In the genomic region with DNA sequence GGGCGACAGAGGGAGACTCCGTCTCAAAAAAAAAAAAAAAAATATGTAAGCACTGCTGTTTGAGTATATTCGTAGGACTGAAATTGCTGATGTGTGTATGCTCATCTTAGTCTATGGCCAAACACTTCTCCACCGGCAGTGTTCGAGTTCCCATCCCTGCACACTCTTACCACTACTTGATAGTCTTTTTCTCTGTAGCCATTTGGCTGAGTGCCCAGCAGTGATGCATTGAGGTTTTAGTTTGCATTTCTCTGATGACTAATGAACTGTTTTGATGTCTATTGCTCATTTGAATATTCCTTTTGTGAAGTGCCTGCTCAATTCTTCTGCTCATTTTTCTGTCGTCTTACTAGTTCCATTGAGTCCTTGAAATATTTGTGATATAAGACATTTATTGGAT, we compare ENCODE assay signal across 1 cellular context.
TF ChIP-seq lines count a peak whose summit lies in the region.

No MANE protein-coding gene starts in this region.

TF ChIP-seq in K562, 482 proteins besides CTCF, POLR2A, EP300 and RAD21 (continued from another document and continues in another):
- TF ChIP-seq, protein P1, sequence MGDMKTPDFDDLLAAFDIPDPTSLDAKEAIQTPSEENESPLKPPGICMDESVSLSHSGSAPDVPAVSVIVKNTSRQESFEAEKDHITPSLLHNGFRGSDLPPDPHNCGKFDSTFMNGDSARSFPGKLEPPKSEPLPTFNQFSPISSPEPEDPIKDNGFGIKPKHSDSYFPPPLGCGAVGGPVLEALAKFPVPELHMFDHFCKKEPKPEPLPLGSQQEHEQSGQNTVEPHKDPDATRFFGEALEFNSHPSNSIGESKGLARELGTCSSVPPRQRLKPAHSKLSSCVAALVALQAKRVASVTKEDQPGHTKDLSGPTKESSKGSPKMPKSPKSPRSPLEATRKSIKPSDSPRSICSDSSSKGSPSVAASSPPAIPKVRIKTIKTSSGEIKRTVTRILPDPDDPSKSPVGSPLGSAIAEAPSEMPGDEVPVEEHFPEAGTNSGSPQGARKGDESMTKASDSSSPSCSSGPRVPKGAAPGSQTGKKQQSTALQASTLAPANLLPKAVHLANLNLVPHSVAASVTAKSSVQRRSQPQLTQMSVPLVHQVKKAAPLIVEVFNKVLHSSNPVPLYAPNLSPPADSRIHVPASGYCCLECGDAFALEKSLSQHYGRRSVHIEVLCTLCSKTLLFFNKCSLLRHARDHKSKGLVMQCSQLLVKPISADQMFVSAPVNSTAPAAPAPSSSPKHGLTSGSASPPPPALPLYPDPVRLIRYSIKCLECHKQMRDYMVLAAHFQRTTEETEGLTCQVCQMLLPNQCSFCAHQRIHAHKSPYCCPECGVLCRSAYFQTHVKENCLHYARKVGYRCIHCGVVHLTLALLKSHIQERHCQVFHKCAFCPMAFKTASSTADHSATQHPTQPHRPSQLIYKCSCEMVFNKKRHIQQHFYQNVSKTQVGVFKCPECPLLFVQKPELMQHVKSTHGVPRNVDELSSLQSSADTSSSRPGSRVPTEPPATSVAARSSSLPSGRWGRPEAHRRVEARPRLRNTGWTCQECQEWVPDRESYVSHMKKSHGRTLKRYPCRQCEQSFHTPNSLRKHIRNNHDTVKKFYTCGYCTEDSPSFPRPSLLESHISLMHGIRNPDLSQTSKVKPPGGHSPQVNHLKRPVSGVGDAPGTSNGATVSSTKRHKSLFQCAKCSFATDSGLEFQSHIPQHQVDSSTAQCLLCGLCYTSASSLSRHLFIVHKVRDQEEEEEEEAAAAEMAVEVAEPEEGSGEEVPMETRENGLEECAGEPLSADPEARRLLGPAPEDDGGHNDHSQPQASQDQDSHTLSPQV (IDR thresholded peaks at IDR 0.05) = no peak
- TF ChIP-seq, protein P2, sequence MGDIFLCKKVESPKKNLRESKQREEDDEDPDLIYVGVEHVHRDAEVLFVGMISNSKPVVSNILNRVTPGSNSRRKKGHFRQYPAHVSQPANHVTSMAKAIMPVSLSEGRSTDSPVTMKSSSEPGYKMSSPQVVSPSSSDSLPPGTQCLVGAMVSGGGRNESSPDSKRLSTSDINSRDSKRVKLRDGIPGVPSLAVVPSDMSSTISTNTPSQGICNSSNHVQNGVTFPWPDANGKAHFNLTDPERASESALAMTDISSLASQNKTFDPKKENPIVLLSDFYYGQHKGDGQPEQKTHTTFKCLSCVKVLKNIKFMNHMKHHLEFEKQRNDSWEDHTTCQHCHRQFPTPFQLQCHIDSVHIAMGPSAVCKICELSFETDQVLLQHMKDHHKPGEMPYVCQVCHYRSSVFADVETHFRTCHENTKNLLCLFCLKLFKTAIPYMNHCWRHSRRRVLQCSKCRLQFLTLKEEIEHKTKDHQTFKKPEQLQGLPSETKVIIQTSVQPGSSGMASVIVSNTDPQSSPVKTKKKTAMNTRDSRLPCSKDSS (IDR thresholded peaks at IDR 0.05; ENCODE audit: low read depth, partially characterized antibody) = no peak
- no peak for TF ChIP-seq BRF1 (IDR thresholded peaks at IDR 0.05; ENCODE audit: borderline replicate concordance, extremely low read depth, insufficient read length)
- TF ChIP-seq, protein P3, sequence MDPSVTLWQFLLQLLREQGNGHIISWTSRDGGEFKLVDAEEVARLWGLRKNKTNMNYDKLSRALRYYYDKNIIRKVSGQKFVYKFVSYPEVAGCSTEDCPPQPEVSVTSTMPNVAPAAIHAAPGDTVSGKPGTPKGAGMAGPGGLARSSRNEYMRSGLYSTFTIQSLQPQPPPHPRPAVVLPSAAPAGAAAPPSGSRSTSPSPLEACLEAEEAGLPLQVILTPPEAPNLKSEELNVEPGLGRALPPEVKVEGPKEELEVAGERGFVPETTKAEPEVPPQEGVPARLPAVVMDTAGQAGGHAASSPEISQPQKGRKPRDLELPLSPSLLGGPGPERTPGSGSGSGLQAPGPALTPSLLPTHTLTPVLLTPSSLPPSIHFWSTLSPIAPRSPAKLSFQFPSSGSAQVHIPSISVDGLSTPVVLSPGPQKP (CRISPR knock-in tag; IDR thresholded peaks at IDR 0.05) = no peak
- TF ChIP-seq, protein P4, sequence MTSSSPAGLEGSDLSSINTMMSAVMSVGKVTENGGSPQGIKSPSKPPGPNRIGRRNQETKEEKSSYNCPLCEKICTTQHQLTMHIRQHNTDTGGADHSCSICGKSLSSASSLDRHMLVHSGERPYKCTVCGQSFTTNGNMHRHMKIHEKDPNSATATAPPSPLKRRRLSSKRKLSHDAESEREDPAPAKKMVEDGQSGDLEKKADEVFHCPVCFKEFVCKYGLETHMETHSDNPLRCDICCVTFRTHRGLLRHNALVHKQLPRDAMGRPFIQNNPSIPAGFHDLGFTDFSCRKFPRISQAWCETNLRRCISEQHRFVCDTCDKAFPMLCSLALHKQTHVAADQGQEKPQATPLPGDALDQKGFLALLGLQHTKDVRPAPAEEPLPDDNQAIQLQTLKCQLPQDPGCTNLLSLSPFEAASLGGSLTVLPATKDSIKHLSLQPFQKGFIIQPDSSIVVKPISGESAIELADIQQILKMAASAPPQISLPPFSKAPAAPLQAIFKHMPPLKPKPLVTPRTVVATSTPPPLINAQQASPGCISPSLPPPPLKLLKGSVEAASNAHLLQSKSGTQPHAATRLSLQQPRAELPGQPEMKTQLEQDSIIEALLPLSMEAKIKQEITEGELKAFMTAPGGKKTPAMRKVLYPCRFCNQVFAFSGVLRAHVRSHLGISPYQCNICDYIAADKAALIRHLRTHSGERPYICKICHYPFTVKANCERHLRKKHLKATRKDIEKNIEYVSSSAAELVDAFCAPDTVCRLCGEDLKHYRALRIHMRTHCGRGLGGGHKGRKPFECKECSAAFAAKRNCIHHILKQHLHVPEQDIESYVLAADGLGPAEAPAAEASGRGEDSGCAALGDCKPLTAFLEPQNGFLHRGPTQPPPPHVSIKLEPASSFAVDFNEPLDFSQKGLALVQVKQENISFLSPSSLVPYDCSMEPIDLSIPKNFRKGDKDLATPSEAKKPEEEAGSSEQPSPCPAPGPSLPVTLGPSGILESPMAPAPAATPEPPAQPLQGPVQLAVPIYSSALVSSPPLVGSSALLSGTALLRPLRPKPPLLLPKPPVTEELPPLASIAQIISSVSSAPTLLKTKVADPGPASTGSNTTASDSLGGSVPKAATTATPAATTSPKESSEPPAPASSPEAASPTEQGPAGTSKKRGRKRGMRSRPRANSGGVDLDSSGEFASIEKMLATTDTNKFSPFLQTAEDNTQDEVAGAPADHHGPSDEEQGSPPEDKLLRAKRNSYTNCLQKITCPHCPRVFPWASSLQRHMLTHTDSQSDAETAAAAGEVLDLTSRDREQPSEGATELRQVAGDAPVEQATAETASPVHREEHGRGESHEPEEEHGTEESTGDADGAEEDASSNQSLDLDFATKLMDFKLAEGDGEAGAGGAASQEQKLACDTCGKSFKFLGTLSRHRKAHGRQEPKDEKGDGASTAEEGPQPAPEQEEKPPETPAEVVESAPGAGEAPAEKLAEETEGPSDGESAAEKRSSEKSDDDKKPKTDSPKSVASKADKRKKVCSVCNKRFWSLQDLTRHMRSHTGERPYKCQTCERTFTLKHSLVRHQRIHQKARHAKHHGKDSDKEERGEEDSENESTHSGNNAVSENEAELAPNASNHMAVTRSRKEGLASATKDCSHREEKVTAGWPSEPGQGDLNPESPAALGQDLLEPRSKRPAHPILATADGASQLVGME (CRISPR knock-in tag; IDR thresholded peaks at IDR 0.05) = no peak
- TF ChIP-seq THRAP3 (IDR thresholded peaks at IDR 0.05; ENCODE audit: borderline replicate concordance) = no peak
- no peak for TF ChIP-seq U2AF2 (optimal IDR thresholded peaks at IDR 0.05; ENCODE audit: low read depth, low read length)
- TF ChIP-seq JUND (IDR thresholded peaks at IDR 0.05; ENCODE audit: borderline replicate concordance, low read depth, low read length) = peak; percentile 79
- peak; percentile 74; the same call in 1 of the 3 replicates for TF ChIP-seq JUND (tag; IDR thresholded peaks at IDR 0.05; ENCODE audit: borderline replicate concordance, low read depth, low read length)
- no peak for TF ChIP-seq HNRNPH1 (optimal IDR thresholded peaks at IDR 0.05; ENCODE audit: low read depth, low read length)
- TF ChIP-seq BMI1 (IDR thresholded peaks at IDR 0.05; ENCODE audit: low read length) = no peak
- TF ChIP-seq ELF4 (CRISPR knock-in tag; IDR thresholded peaks at IDR 0.05) = no peak
- no peak for TF ChIP-seq ZKSCAN1 (IDR thresholded peaks at IDR 0.05; ENCODE audit: low read depth, low read length)
- TF ChIP-seq, protein P5, sequence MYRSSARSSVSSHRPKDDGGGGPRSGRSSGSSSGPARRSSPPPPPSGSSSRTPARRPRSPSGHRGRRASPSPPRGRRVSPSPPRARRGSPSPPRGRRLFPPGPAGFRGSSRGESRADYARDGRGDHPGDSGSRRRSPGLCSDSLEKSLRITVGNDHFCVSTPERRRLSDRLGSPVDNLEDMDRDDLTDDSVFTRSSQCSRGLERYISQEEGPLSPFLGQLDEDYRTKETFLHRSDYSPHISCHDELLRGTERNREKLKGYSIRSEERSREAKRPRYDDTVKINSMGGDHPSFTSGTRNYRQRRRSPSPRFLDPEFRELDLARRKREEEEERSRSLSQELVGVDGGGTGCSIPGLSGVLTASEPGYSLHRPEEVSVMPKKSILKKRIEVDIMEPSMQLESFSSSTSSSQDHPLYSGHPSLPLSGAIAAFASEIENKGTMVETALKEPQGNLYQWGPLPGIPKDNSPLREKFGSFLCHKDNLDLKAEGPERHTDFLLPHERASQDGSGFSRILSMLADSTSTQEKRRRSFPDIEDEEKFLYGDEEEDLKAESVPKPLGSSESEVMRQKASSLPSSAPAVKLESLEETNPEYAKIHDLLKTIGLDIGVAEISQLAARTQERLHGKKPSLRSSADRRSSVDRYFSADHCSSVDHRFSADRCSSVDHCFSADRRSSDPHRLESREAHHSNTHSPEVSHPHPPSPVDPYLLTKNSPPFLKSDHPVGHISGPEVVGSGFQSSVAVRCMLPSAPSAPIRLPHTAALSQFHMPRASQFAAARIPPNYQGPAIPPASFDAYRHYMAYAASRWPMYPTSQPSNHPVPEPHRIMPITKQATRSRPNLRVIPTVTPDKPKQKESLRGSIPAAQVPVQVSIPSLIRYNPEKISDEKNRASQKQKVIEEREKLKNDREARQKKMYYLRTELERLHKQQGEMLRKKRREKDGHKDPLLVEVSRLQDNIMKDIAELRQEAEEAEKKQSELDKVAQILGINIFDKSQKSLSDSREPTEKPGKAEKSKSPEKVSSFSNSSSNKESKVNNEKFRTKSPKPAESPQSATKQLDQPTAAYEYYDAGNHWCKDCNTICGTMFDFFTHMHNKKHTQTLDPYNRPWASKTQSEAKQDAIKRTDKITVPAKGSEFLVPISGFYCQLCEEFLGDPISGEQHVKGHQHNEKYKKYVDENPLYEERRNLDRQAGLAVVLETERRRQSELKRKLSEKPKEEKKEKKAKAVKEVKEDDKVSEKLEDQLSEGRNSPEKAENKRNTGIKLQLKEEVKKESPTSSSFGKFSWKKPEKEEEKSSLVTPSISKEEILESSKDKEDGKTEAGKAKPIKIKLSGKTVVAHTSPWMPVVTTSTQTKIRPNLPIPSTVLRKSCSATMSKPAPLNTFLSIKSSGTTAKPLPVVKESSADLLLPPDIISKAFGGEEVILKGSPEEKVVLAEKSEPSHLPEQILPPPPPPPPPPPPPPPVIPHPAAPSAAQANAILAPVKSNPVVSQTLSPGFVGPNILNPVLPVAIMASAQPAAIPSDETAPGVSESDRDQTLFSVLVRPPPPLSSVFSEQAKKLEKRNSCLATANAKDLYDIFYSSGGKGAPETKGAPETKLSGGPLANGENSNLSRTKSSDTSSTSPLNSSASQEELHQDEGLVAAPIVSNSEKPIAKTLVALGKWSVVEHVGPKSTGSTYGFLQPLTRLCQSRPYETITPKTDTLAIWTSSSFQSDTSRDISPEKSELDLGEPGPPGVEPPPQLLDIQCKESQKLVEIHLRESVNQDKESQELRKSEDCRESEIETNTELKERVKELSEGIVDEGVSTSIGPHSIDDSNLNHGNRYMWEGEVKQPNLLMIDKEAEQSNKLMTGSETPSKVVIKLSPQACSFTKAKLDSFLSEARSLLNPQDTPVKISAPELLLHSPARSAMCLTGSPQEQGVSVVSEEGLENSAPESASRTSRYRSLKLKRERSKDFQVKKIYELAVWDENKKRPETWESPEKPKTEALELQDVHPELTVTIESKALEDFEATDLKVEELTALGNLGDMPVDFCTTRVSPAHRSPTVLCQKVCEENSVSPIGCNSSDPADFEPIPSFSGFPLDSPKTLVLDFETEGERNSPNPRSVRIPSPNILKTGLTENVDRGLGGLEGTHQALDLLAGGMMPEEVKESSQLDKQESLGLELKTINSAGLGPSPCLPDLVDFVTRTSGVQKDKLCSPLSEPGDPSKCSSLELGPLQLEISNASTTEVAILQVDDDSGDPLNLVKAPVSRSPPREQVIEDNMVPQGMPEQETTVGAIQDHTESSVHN (IDR thresholded peaks at IDR 0.05; ENCODE audit: borderline replicate concordance in 1 of 2, low read depth in 1 of 2) = no peak
- no peak for TF ChIP-seq MTA1 (IDR thresholded peaks at IDR 0.05; ENCODE audit: borderline replicate concordance)
- no peak for TF ChIP-seq PTBP1 (IDR thresholded peaks at IDR 0.05; ENCODE audit: low read depth, low read length)
- no peak for TF ChIP-seq KHSRP (IDR thresholded peaks at IDR 0.05)
- TF ChIP-seq MAFK (IDR thresholded peaks at IDR 0.05; ENCODE audit: low read length) = no peak; the same call in 1 of the 2 replicates
- no peak for TF ChIP-seq BDP1 (IDR thresholded peaks at IDR 0.05; ENCODE audit: insufficient read depth, insufficient read length)
- no peak for TF ChIP-seq FOXK2 (conservative IDR thresholded peaks at IDR 0.05 in 1 of 2, IDR thresholded peaks at IDR 0.05 in 1 of 2; ENCODE audit: low read depth in 2 of 2)
- TF ChIP-seq POLR2B (IDR thresholded peaks at IDR 0.05; ENCODE audit: low read depth, partially characterized antibody) = no peak
- TF ChIP-seq CREM (IDR thresholded peaks at IDR 0.05; ENCODE audit: low read depth) = peak; percentile 54
- TF ChIP-seq CXXC5 (CRISPR knock-in tag; IDR thresholded peaks at IDR 0.05) = no peak
- TF ChIP-seq ZNF253 (CRISPR knock-in tag; conservative IDR thresholded peaks at IDR 0.05) = no peak
- TF ChIP-seq, protein P6, sequence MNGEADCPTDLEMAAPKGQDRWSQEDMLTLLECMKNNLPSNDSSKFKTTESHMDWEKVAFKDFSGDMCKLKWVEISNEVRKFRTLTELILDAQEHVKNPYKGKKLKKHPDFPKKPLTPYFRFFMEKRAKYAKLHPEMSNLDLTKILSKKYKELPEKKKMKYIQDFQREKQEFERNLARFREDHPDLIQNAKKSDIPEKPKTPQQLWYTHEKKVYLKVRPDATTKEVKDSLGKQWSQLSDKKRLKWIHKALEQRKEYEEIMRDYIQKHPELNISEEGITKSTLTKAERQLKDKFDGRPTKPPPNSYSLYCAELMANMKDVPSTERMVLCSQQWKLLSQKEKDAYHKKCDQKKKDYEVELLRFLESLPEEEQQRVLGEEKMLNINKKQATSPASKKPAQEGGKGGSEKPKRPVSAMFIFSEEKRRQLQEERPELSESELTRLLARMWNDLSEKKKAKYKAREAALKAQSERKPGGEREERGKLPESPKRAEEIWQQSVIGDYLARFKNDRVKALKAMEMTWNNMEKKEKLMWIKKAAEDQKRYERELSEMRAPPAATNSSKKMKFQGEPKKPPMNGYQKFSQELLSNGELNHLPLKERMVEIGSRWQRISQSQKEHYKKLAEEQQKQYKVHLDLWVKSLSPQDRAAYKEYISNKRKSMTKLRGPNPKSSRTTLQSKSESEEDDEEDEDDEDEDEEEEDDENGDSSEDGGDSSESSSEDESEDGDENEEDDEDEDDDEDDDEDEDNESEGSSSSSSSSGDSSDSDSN (IDR thresholded peaks at IDR 0.05; ENCODE audit: borderline replicate concordance in 1 of 2, low read depth in 2 of 2, low read length in 2 of 2) = no peak
- no peak for TF ChIP-seq ZNF408 (CRISPR knock-in tag; IDR thresholded peaks at IDR 0.05; ENCODE audit: low read depth)
- peak; percentile 34; the same call in 1 of the 2 replicates for TF ChIP-seq ZNF316 (IDR thresholded peaks at IDR 0.05)
- no peak for TF ChIP-seq ZC3H8 (IDR thresholded peaks at IDR 0.05)
- TF ChIP-seq DPF2 (IDR thresholded peaks at IDR 0.05) = peak; percentile 59; the same call in 1 of the 2 replicates
- TF ChIP-seq SMARCE1 (IDR thresholded peaks at IDR 0.05) = 0 out of 2 replicates have a peak, but pooled peaks have one; percentile 29
- no peak for TF ChIP-seq MCM2 (IDR thresholded peaks at IDR 0.05; ENCODE audit: low read depth)
- no peak for TF ChIP-seq HNRNPUL1 (IDR thresholded peaks at IDR 0.05; ENCODE audit: low read length)
- TF ChIP-seq MAFG (tag; conservative IDR thresholded peaks at IDR 0.05) = no peak
